Comparison of ENCODE assay signal across 8 cellular contexts in genomic region chr1:235865565-235866206, GRCh38. TPM values are rescaled to one million over a fixed set of nuclear protein-coding genes. Genes with fewer than 3 reads are reported as not detected.
A peak's percentile ranks its signal among the peaks of the same experiment; 100 is the strongest.
DNase-seq lines count a peak whose midpoint lies in the region; ATAC-seq and TF ChIP-seq lines count a peak whose summit lies in the region.

No MANE protein-coding gene starts in this region.

- H3K27me3 ChIP-seq in iPS-15b (ENCODE audit: control insufficient read depth, insufficient read depth, low read length) = peaks cover 17% of the 10 kb centered on the region

- H3K36me3 Mint-ChIP-seq in WTC11 = no peaks in the 10 kb centered on the region
- H3K36me3 Mint-ChIP-seq in stimulated activated naive B cell treated with anti-CD40 and anti-IgM and Interleukin-4, amounts not matched to agents 10 μg/mL and 1 μg/mL and 100 μg/mL, for 72 hours = peaks cover 13 to 34% of the 10 kb centered on the region in 2 donors

- ATAC-seq in GM18502 (IDR thresholded peaks at IDR 0.05; ENCODE audit: poor library complexity, unreplicated experiment) = peak; percentile 0
- ATAC-seq in HG02852 (IDR thresholded peaks at IDR 0.05; ENCODE audit: unreplicated experiment) = peak; percentile 1
- ATAC-seq in WTC11 = no peak
- ATAC-seq in stimulated activated naive B cell treated with anti-CD40 and anti-IgM and Interleukin-4, amounts not matched to agents 10 μg/mL and 1 μg/mL and 100 μg/mL, for 72 hours (replicated peaks) = peak; percentile 0 to 5

- H3K4me1 ChIP-seq in iPS-15b (ENCODE audit: control insufficient read depth, insufficient read depth, low read length) = no peaks in the 10 kb centered on the region

- no peak for DNase-seq in WTC11 (ENCODE audit: low spot score)
- DNase-seq in stimulated activated naive B cell treated with anti-CD40 and anti-IgM and Interleukin-4, amounts not matched to agents 10 μg/mL and 1 μg/mL and 100 μg/mL, for 72 hours = no peak
- no peak for DNase-seq in activated effector memory CD4-positive, alpha-beta T cell treated with Interleukin-2 at 50 U/mL for 16 hours
- no peak for DNase-seq in SW 1271 (lab: John Stamatoyannopoulos, UW)
- DNase-seq in NCI-H226 = no peak

- POLR2A ChIA-PET in WTC11 (lab: Charles Lee) = interaction anchor here (1.0 to 1.4 kb wide), 2 partner anchors 23 to 106 kb away, joined by 3 to 4 read pairs; no protein-coding TSS in a partner anchor

- peak overlapping the region; percentile 96 for H3K4me3 Mint-ChIP-seq in WTC11
- peak overlapping the region; percentile 98 to 99 for H3K4me3 Mint-ChIP-seq in stimulated activated naive B cell treated with anti-CD40 and anti-IgM and Interleukin-4, amounts not matched to agents 10 μg/mL and 1 μg/mL and 100 μg/mL, for 72 hours

- H3K27ac Mint-ChIP-seq in WTC11 = no peak overlapping the region
- H3K27ac Mint-ChIP-seq in stimulated activated naive B cell treated with anti-CD40 and anti-IgM and Interleukin-4, amounts not matched to agents 10 μg/mL and 1 μg/mL and 100 μg/mL, for 72 hours = peak overlapping the region; percentile 99

- H3K4me1 Mint-ChIP-seq in WTC11 = peaks cover 15% of the 10 kb centered on the region
- H3K4me1 Mint-ChIP-seq in stimulated activated naive B cell treated with anti-CD40 and anti-IgM and Interleukin-4, amounts not matched to agents 10 μg/mL and 1 μg/mL and 100 μg/mL, for 72 hours = peaks cover 31 to 55% of the 10 kb centered on the region in 2 donors

- H3K9ac ChIP-seq in iPS-15b (ENCODE audit: low read depth, low read length) = no peak overlapping the region

- H3K9me3 ChIP-seq in iPS-15b (ENCODE audit: control insufficient read depth, insufficient read depth, low read length) = no peaks in the 10 kb centered on the region

- no peak for TF ChIP-seq CTCF in WTC11 (IDR thresholded peaks at IDR 0.05)

- H3K27me3 Mint-ChIP-seq in WTC11 (ENCODE audit: low read depth) = peaks cover 35% of the 10 kb centered on the region
- no peaks in the 10 kb centered on the region for H3K27me3 Mint-ChIP-seq in stimulated activated naive B cell treated with anti-CD40 and anti-IgM and Interleukin-4, amounts not matched to agents 10 μg/mL and 1 μg/mL and 100 μg/mL, for 72 hours

- H3K36me3 ChIP-seq in iPS-15b (ENCODE audit: control insufficient read depth, insufficient read depth, low read length) = no peaks in the 10 kb centered on the region

- CTCF ChIA-PET in WTC11 (lab: Charles Lee) = interaction anchor here (0.6 to 3.3 kb wide), 11 partner anchors 16 to 361 kb away, joined by 3 to 85 read pairs (median 4); no protein-coding TSS in a partner anchor

- peak overlapping the region; percentile 55 for H3K4me3 ChIP-seq in iPS-15b (ENCODE audit: low read depth, low read length)

- H3K9me3 Mint-ChIP-seq in WTC11 = no peaks in the 10 kb centered on the region
- H3K9me3 Mint-ChIP-seq in stimulated activated naive B cell treated with anti-CD40 and anti-IgM and Interleukin-4, amounts not matched to agents 10 μg/mL and 1 μg/mL and 100 μg/mL, for 72 hours = no peaks in the 10 kb centered on the region

TF ChIP-seq in WTC11, 78 proteins besides CTCF, POLR2A, EP300 and RAD21 (continues in another document):
- no peak for TF ChIP-seq USF2 (CRISPR knock-in tag; IDR thresholded peaks at IDR 0.05)
- TF ChIP-seq NFE2L1 (CRISPR knock-in tag; IDR thresholded peaks at IDR 0.05) = no peak
- TF ChIP-seq ZNF423 (CRISPR knock-in tag; IDR thresholded peaks at IDR 0.05) = no peak
- TF ChIP-seq ZNF416 (CRISPR knock-in tag; IDR thresholded peaks at IDR 0.05) = no peak
- no peak for TF ChIP-seq ZNF232 (CRISPR knock-in tag; IDR thresholded peaks at IDR 0.05)
- no peak for TF ChIP-seq ATF1 (CRISPR knock-in tag; IDR thresholded peaks at IDR 0.05)
- TF ChIP-seq ATF2 (CRISPR knock-in tag; IDR thresholded peaks at IDR 0.05; ENCODE audit: borderline replicate concordance, low read depth) = no peak
- no peak for TF ChIP-seq AR (CRISPR knock-in tag; IDR thresholded peaks at IDR 0.05)
- no peak for TF ChIP-seq E2F4 (CRISPR knock-in tag; IDR thresholded peaks at IDR 0.05; ENCODE audit: borderline replicate concordance, low read depth)
- no peak for TF ChIP-seq ZBTB43 (CRISPR knock-in tag; IDR thresholded peaks at IDR 0.05)
- TF ChIP-seq SOX15 (CRISPR knock-in tag; IDR thresholded peaks at IDR 0.05) = no peak
- TF ChIP-seq STAT6 (CRISPR knock-in tag; conservative IDR thresholded peaks at IDR 0.05; ENCODE audit: low read depth) = no peak
- no peak for TF ChIP-seq OVOL2 (CRISPR knock-in tag; IDR thresholded peaks at IDR 0.05; ENCODE audit: borderline replicate concordance)

RNA-seq across cellular contexts. Expression of gene LYST, which starts 1.0 kb away (rescaled TPM):
- 0.46 to 0.99 TPM (median 0.59 TPM) in 3 replicates for total RNA-seq in WTC11 (2021)
